1 cellular context compared by ENCODE assay signal in the genomic region with DNA sequence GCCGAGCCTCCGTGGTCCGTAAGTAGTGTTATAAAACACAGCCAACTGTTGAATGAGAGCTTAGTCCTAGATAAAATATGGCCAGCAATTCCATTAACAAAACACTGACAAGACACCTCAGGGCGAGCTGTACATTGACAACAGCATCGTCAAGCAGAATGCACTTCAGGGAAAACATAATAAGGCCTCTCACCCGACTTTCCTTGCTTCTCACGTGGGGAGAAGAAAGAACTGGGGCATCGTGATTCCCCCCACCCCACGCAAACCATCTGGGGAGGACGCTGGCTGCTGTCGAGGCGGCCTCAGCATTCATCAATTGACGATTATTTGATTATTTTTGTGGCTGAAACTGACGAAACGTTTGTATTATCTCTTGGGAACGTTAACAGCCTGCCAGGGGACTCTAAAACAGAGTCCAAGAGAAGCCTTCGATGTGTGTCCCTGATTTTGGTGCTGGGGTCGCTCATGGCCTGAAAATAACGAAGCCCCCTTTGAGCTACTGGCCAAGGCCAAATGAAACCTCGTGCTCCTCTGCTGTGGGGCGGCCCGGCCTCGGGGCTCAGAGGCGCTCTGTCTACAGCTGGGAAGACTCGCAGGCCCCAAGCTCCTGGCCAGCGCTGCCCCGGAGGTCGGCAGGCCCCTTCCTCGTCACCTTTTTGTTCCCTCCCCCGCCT.
TF ChIP-seq lines count a peak whose summit lies in the region.

No MANE protein-coding gene starts in this region.

TF ChIP-seq in K562, 482 proteins besides CTCF, POLR2A, EP300 and RAD21 (continued from another document):
- TF ChIP-seq, protein P1, sequence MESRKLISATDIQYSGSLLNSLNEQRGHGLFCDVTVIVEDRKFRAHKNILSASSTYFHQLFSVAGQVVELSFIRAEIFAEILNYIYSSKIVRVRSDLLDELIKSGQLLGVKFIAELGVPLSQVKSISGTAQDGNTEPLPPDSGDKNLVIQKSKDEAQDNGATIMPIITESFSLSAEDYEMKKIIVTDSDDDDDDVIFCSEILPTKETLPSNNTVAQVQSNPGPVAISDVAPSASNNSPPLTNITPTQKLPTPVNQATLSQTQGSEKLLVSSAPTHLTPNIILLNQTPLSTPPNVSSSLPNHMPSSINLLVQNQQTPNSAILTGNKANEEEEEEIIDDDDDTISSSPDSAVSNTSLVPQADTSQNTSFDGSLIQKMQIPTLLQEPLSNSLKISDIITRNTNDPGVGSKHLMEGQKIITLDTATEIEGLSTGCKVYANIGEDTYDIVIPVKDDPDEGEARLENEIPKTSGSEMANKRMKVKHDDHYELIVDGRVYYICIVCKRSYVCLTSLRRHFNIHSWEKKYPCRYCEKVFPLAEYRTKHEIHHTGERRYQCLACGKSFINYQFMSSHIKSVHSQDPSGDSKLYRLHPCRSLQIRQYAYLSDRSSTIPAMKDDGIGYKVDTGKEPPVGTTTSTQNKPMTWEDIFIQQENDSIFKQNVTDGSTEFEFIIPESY (CRISPR knock-in tag; IDR thresholded peaks at IDR 0.05) = peak; percentile 55; the same call in 1 of the 2 replicates
- TF ChIP-seq ZNF232 (CRISPR knock-in tag; IDR thresholded peaks at IDR 0.05) (0 out of 2 replicates have a peak, but pooled peaks have one; percentile 7), STAG1 (CRISPR knock-in tag; IDR thresholded peaks at IDR 0.05; ENCODE audit: borderline replicate concordance) (0 out of 2 replicates have a peak, but pooled peaks have one; percentile 8), LARP7 (IDR thresholded peaks at IDR 0.05) (0 out of 2 replicates have a peak, but pooled peaks have one; percentile 24), ETV1 (tag; conservative IDR thresholded peaks at IDR 0.05; ENCODE audit: low read depth) (peak; percentile 67; the same call in 1 of the 2 replicates), ZNF444 (CRISPR knock-in tag; IDR thresholded peaks at IDR 0.05) (0 out of 2 replicates have a peak, but pooled peaks have one; percentile 32), TEAD1 (CRISPR knock-in tag; IDR thresholded peaks at IDR 0.05) (peak; percentile 12 to 72; a peak in 2 of 4 replicates), SIN3A (IDR thresholded peaks at IDR 0.05; ENCODE audit: borderline replicate concordance in 2 of 2, control insufficient read depth in 1 of 2, low read depth in 2 of 2, low read length in 2 of 2) (no peak)
- TF ChIP-seq, protein P2, sequence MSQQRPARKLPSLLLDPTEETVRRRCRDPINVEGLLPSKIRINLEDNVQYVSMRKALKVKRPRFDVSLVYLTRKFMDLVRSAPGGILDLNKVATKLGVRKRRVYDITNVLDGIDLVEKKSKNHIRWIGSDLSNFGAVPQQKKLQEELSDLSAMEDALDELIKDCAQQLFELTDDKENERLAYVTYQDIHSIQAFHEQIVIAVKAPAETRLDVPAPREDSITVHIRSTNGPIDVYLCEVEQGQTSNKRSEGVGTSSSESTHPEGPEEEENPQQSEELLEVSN (IDR thresholded peaks at IDR 0.05; ENCODE audit: borderline replicate concordance in 1 of 2, extremely low read depth in 1 of 2, insufficient read depth in 1 of 2, insufficient read length in 1 of 2, low read depth in 1 of 2, low read length in 1 of 2, poor library complexity in 1 of 2, severe bottlenecking in 1 of 2) = peak; percentile 76 to 88
- TF ChIP-seq, protein P3, sequence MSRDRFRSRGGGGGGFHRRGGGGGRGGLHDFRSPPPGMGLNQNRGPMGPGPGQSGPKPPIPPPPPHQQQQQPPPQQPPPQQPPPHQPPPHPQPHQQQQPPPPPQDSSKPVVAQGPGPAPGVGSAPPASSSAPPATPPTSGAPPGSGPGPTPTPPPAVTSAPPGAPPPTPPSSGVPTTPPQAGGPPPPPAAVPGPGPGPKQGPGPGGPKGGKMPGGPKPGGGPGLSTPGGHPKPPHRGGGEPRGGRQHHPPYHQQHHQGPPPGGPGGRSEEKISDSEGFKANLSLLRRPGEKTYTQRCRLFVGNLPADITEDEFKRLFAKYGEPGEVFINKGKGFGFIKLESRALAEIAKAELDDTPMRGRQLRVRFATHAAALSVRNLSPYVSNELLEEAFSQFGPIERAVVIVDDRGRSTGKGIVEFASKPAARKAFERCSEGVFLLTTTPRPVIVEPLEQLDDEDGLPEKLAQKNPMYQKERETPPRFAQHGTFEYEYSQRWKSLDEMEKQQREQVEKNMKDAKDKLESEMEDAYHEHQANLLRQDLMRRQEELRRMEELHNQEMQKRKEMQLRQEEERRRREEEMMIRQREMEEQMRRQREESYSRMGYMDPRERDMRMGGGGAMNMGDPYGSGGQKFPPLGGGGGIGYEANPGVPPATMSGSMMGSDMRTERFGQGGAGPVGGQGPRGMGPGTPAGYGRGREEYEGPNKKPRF (IDR thresholded peaks at IDR 0.05; ENCODE audit: low read depth, low read length) = no peak
- TF ChIP-seq, protein P4, sequence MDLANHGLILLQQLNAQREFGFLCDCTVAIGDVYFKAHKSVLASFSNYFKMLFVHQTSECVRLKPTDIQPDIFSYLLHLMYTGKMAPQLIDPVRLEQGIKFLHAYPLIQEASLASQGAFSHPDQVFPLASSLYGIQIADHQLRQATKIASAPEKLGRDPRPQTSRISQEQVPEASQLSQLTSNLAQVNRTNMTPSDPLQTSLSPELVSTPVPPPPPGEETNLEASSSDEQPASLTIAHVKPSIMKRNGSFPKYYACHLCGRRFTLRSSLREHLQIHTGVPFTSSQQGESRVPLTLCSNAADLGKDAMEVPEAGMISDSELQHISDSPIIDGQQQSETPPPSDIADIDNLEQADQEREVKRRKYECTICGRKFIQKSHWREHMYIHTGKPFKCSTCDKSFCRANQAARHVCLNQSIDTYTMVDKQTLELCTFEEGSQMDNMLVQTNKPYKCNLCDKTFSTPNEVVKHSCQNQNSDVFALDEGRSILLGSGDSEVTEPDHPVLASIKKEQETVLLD (IDR thresholded peaks at IDR 0.05) = peak; percentile 64; the same call in 1 of the 2 replicates
TF ChIP-seq in K562: peak in this region for 50.
